In the genomic region with DNA sequence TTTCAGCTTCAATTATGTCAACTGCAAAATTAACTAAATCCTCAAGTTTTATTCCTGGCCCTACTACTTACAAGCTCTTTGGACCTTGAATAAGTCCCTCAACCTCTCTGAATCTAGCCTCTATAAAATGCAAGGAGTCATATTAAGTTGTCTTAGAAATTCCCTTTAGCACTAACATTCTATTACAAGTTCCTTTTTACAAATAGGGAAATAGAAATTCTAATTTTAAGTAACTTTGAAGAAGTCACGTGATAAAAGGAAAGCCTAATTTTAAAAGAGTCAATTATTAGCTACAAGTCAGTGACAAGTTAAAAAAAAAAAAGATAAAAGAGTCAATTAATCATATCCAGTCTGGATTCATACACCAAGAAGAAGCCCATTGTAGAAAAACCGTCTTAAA, we compare ENCODE assay signal across 20 cellular contexts.
"Had no signal": no experiment of that assay in that cellular context is flagged by ENCODE, and none has a peak within 500 bp of the region (broad histone marks: within the 10 kb centered on the region; RNA-seq: fewer than 3 reads in every experiment).

No MANE protein-coding gene starts in this region.

- H3K36me3 ChIP-seq: left ventricle myocardium inferior, prostate gland, spleen had no signal

- H3K9me3 Mint-ChIP-seq: naive B cell, nephron progenitor cell had no signal

- FAIRE-seq: kidney had no signal

- H3K9ac ChIP-seq: parathyroid adenoma had no signal

- DNase-seq: dermis blood vessel endothelial cell; erythroblast; foreskin keratinocyte; kidney; left cardiac atrium; left ventricle myocardium inferior; mesenchymal stem cell; naive B cell; nephron progenitor cell; spleen; stimulated activated CD4-positive, alpha-beta T cell treated with anti-CD3 and anti-CD28 coated beads, Interleukin-15, amount 100 ng/mL, for 24 hours; stimulated activated CD4-positive, alpha-beta T cell treated with anti-CD3 and anti-CD28 coated beads, Interleukin-1b, Interleukin-23, amount 100 ng/mL, for 48 hours; stimulated activated CD4-positive, alpha-beta T cell treated with anti-CD3 and anti-CD28 coated beads, Interleukin-4, amount 100 ng/mL, for 24 hours; stimulated activated naive CD4-positive, alpha-beta T cell treated with Interleukin-2 at 50 U/mL for 16 hours; trophoblast cell had no signal

- H3K4me1 ChIP-seq: foreskin keratinocyte, left ventricle myocardium inferior, parathyroid adenoma, prostate gland had no signal

- H3K79me2 ChIP-seq: hepatocyte, parathyroid adenoma had no signal

- H3K4me2 ChIP-seq: hepatocyte had no signal

- H3K9me3 ChIP-seq: left ventricle myocardium inferior, prostate gland, spleen had no signal

- H3K27me3 ChIP-seq: foreskin keratinocyte, hepatocyte, spleen had no signal

- H3K4me1 Mint-ChIP-seq: nephron progenitor cell had no signal

- H3K4me3 Mint-ChIP-seq: naive B cell, nephron progenitor cell had no signal

- H3K27ac ChIP-seq: foreskin keratinocyte, hepatocyte, left ventricle myocardium inferior, parathyroid adenoma, prostate gland, spleen had no signal

- H3K4me3 ChIP-seq: hepatocyte, left ventricle myocardium inferior, lung, prostate gland, spleen had no signal

- H3K27ac Mint-ChIP-seq: nephron progenitor cell had no signal

- H3K36me3 Mint-ChIP-seq: naive B cell had no signal

- H2AFZ ChIP-seq: hepatocyte, parathyroid adenoma had no signal

- ATAC-seq: foreskin keratinocyte, left cardiac atrium, sciatic nerve had no signal
